ENCODE assay signal across 9 cellular contexts in genomic region chr1:46533179-46533864, GRCh38. TPM values are rescaled to one million over a fixed set of nuclear protein-coding genes. Genes with fewer than 3 reads are reported as not detected.
DNase-seq lines count a peak whose midpoint lies in the region; ATAC-seq and TF ChIP-seq lines count a peak whose summit lies in the region.
"Had no signal": no experiment of that assay in that cellular context is flagged by ENCODE, and none has a peak within 500 bp of the region (broad histone marks: within the 10 kb centered on the region; RNA-seq: fewer than 3 reads in every experiment).

No MANE protein-coding gene starts in this region.

- ATAC-seq in heart right ventricle: peak in 7 of 8 donors; percentile 9 to 64 (median 21)
- peak; percentile 33 for ATAC-seq in sciatic nerve
- no peak for ATAC-seq in HG03439 (IDR thresholded peaks at IDR 0.05; ENCODE audit: unreplicated experiment)
- no peak for ATAC-seq in HG02840 (IDR thresholded peaks at IDR 0.05; ENCODE audit: low FRiP score, unreplicated experiment)
- ATAC-seq in GM21360 (IDR thresholded peaks at IDR 0.05; ENCODE audit: unreplicated experiment): no peak

- peak overlapping the region in 9 of 10 donors; percentile 25 to 49 (median 36) for H3K4me3 ChIP-seq in heart right ventricle

- no peaks in the 10 kb centered on the region for H3K9me3 ChIP-seq in heart right ventricle

- H3K27ac Mint-ChIP-seq in activated naive CD8-positive, alpha-beta T cell: no peak overlapping the region

- in situ Hi-C loops in GM13977 (cut with MboI; ENCODE audit: low pct_unique_long_range_greater_than_20kb, low sequenced_read_pairs, unreplicated experiment): no loop called here

- intact Hi-C loops in heart right ventricle (cut with DNase I): loop anchor here in 9 of 10 donors (2.0 to 10.0 kb wide), 5 partner anchors 126 to 194 kb away; no protein-coding TSS in a partner anchor
- intact Hi-C loops in sciatic nerve (cut with DNase I): loop anchor here (5.0 kb wide), 1 partner anchor 194 kb away; no protein-coding TSS in a partner anchor

- H3K36me3 ChIP-seq in heart right ventricle: no peaks in the 10 kb centered on the region

- DNase-seq in GM13977 (ENCODE audit: low spot score) (peak; percentile 62), RPMI8226 (peak; percentile 55), heart right ventricle (peak in 1 of 2 donors; percentile 50), sciatic nerve (ENCODE audit: low spot score) (no peak)

- peak overlapping the region; percentile 90 for H3K4me3 Mint-ChIP-seq in activated naive CD8-positive, alpha-beta T cell

- peaks cover 0 to 8% (median 1%) of the 10 kb centered on the region in 9 donors for H3K4me1 ChIP-seq in heart right ventricle

- WGBS in heart right ventricle, 2 donors: 5% methylated on average over 63 to 71 of the region's 71 CpGs

- TF ChIP-seq CTCF in GM13977 (IDR thresholded peaks at IDR 0.05; ENCODE audit: extremely low read depth, insufficient read depth, missing control alignments) (no peak), heart right ventricle (IDR thresholded peaks at IDR 0.05) (no peak)

- H3K9me3 Mint-ChIP-seq in activated naive CD8-positive, alpha-beta T cell (ENCODE audit: low read depth): no peaks in the 10 kb centered on the region

- peaks cover 4% of the 10 kb centered on the region for H3K4me1 Mint-ChIP-seq in activated naive CD8-positive, alpha-beta T cell (ENCODE audit: low read depth)

- no peaks in the 10 kb centered on the region for H3K36me3 Mint-ChIP-seq in activated naive CD8-positive, alpha-beta T cell

- peaks cover 13% of the 10 kb centered on the region for H3K27me3 Mint-ChIP-seq in activated naive CD8-positive, alpha-beta T cell

- peak overlapping the region in 7 of 10 donors; percentile 23 to 76 (median 50) for H3K27ac ChIP-seq in heart right ventricle

- H3K27me3 ChIP-seq in heart right ventricle: peaks cover 0 to 74% (median 54%) of the 10 kb centered on the region in 7 donors

RNA-seq across cellular contexts. Expression of gene KNCN, which starts 18.1 kb away (rescaled TPM):
- total RNA-seq in heart right ventricle (not detected), sciatic nerve (not detected)
- polyA plus RNA-seq in heart right ventricle: not detected
- total RNA-seq: LHCN-M2 had no signal

RNA-seq across cellular contexts. Expression of gene DMBX1, which starts 43.7 kb away (rescaled TPM):
- not detected for total RNA-seq in heart right ventricle
- polyA plus RNA-seq in heart right ventricle: not detected
- total RNA-seq in sciatic nerve: 0.13 TPM
- total RNA-seq: LHCN-M2 had no signal

Comparison
In these comparisons a context has a peak if more than half of its experiments do, and no peak if none do; other contexts are left out.
1. ATAC-seq: peak in heart right ventricle (7 of 8) and sciatic nerve (single experiment); none in HG03439 (single experiment), HG02840 (single experiment) and GM21360 (single experiment).